ENCODE assay signal across 27 cellular contexts in the genomic region with DNA sequence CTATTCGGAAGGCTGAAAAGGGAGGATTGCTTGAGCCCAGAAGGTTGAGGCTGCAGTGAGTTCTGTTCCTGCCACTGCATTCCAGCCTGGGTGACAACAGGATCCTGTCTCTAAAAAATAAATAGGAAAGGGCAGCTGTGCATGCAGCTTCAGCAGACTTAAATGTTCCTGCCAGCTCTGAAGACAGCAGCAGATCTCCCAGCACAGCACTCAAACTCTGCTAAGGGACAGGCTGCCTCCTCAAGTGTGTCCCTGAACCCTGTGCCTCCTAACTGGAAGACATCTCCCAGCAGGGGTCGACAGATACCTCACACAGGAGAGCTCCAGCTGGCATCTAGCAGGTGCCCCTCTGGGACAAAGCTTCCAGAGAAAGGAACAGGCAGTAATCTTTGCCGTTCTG.
"Had no signal": no experiment of that assay in that cellular context is flagged by ENCODE, and none has a peak within 500 bp of the region (broad histone marks: within the 10 kb centered on the region; RNA-seq: fewer than 3 reads in every experiment).

No MANE protein-coding gene starts in this region.

- H3K36me3 ChIP-seq: colonic mucosa, esophagus muscularis mucosa, esophagus squamous epithelium, gastrocnemius medialis, gastroesophageal sphincter, heart left ventricle, heart right ventricle had no signal

- FAIRE-seq: colon, endometrium, endothelial cell of umbilical vein, frontal cortex had no signal

- H3K4me3 ChIP-seq: colonic mucosa, coronary artery, dorsolateral prefrontal cortex, esophagus muscularis mucosa, esophagus squamous epithelium, gastrocnemius medialis, gastroesophageal sphincter, heart left ventricle, heart right ventricle had no signal

- H3K27me3 ChIP-seq: colonic mucosa, dorsolateral prefrontal cortex, esophagus muscularis mucosa, esophagus squamous epithelium, gastrocnemius medialis, gastroesophageal sphincter, heart left ventricle, heart right ventricle had no signal

- DNase-seq: colonic mucosa; cortex of kidney; dermis blood vessel endothelial cell; dorsolateral prefrontal cortex; effector CD4-positive, alpha-beta T cell; effector CD8-positive, alpha-beta T cell; effector memory CD4-positive, alpha-beta T cell; effector memory CD8-positive, alpha-beta T cell; endodermal cell; erythroblast; esophagus squamous epithelium; foreskin fibroblast; foreskin melanocyte; gastrocnemius medialis; glutamatergic neuron; head of caudate nucleus; heart left ventricle; heart right ventricle had no signal

- H3K27ac ChIP-seq: colonic mucosa, coronary artery, dorsolateral prefrontal cortex, epithelial cell of prostate, esophagus muscularis mucosa, esophagus squamous epithelium, gastrocnemius medialis, gastroesophageal sphincter, heart left ventricle, heart right ventricle had no signal

- H3K9me3 ChIP-seq: colonic mucosa had no signal

- H3K4me1 ChIP-seq: colonic mucosa had no signal

- ATAC-seq: effector memory CD8-positive, alpha-beta T cell; esophagus mucosa; gastrocnemius medialis; gastroesophageal sphincter; heart left ventricle; heart right ventricle had no signal
